In genomic region chrX:52574416-52575275, GRCh38 we compare ENCODE assay signal across 9 cellular contexts. TPM values are rescaled to one million over a fixed set of nuclear protein-coding genes. Genes with fewer than 3 reads are reported as not detected.
DNase-seq lines count a peak whose midpoint lies in the region; ATAC-seq, FAIRE-seq and TF ChIP-seq lines count a peak whose summit lies in the region.
"Had no signal": no experiment of that assay in that cellular context is flagged by ENCODE, and none has a peak within 500 bp of the region (broad histone marks: within the 10 kb centered on the region; RNA-seq: fewer than 3 reads in every experiment).

No MANE protein-coding gene starts in this region.

- DNase-seq in AG08395 (ENCODE audit: low spot score) (peak; percentile 56), GM03348 (ENCODE audit: low spot score) (peak; percentile 36), HuH-7 (ENCODE audit: low spot score) (peak; percentile 17), OCI-M1 (lab: John Stamatoyannopoulos, UW) (peak; percentile 59), cardiac fibroblast (ENCODE audit: low read depth in 2 of 2) (peak; percentile 71 to 74), HepG2 (ENCODE audit: low spot score) (peak; percentile 39), tibial artery (no peak)
- DNase-seq: left cardiac atrium had no signal

- no peaks in the 10 kb centered on the region for H3K79me2 ChIP-seq in HepG2 (ENCODE audit: insufficient read depth, low read length)

- no peaks in the 10 kb centered on the region for H3K27me3 ChIP-seq in HepG2 (ENCODE audit: control insufficient read depth in 1 of 2, insufficient read depth in 2 of 2, low read length in 2 of 2)
- H3K27me3 ChIP-seq in tibial artery, result no peaks in the 10 kb centered on the region

- TF ChIP-seq EP300 in HepG2 (IDR thresholded peaks at IDR 0.05; ENCODE audit: low read depth in 2 of 2, low read length in 2 of 2), result no peak
- TF ChIP-seq EP300 in HepG2 (CRISPR knock-in tag; IDR thresholded peaks at IDR 0.05; ENCODE audit: borderline replicate concordance), result no peak

- no peak overlapping the region for H3K9ac ChIP-seq in HepG2 (ENCODE audit: insufficient read depth, low read depth, low read length)

- 0 out of 2 replicates have a peak, but pooled peaks have one; percentile 15 for TF ChIP-seq RAD21 in HepG2 (CRISPR knock-in tag; IDR thresholded peaks at IDR 0.05)

- H3K4me1 ChIP-seq in HepG2 (ENCODE audit: insufficient read depth, low read length) (0 out of 2 replicates have a peak, but pooled peaks cover 6% of the 10 kb centered on the region), tibial artery (no peaks in the 10 kb centered on the region)

- peak; percentile 51 for TF ChIP-seq CTCF in cardiac fibroblast (IDR thresholded peaks at IDR 0.05; ENCODE audit: low read depth, low read length)
- peak; percentile 69 for TF ChIP-seq CTCF in HepG2 (CRISPR knock-in tag; IDR thresholded peaks at IDR 0.05)
- TF ChIP-seq CTCF in tibial artery (IDR thresholded peaks at IDR 0.05), result peak; percentile 30 to 31

- POLR2A ChIA-PET in HepG2 (lab: Yijun Ruan, JAX), result no interaction called here

- FAIRE-seq in HepG2 (lab: Jason Lieb, UNC), result peak; percentile 72

- no peak for TF ChIP-seq POLR2A in HepG2 (IDR thresholded peaks at IDR 0.05; ENCODE audit: insufficient read depth in 1 of 2, low read depth in 2 of 2, low read length in 2 of 2)

- CTCF ChIA-PET in HepG2 (lab: Yijun Ruan, JAX; ENCODE audit: low intra/inter-chr PET ratio, low total read pairs), result no interaction called here

- H3K36me3 ChIP-seq in HepG2 (replicated peaks in 1 of 2; ENCODE audit: control insufficient read depth in 1 of 2, insufficient read depth in 2 of 2, low read length in 2 of 2), result no peaks in the 10 kb centered on the region
- no peaks in the 10 kb centered on the region for H3K36me3 ChIP-seq in tibial artery

- ATAC-seq in HepG2, result peak; percentile 72; the same call in 2 of the 3 replicates
- no peak for ATAC-seq in HG03097 (IDR thresholded peaks at IDR 0.05; ENCODE audit: low FRiP score, unreplicated experiment)

- WGBS in HepG2 (ENCODE audit: low lambda C conversion rate), result 4% methylated on average over 5 of the region's 15 CpGs

- intact Hi-C loops in HepG2 (cut with micrococcal nuclease; ENCODE audit: unreplicated experiment) (no loop called here), tibial artery (cut with DNase I; ENCODE audit: low total_unique reads) (no loop called here)

- H3K4me3 ChIP-seq in cardiac fibroblast (replicated peaks in 1 of 2; ENCODE audit: low read depth in 2 of 2, low read length in 2 of 2) (peak overlapping the region in 1 of 2 donors; percentile 21), HepG2 (replicated peaks in 1 of 3; ENCODE audit: insufficient read depth in 1 of 3, low read depth in 2 of 3, low read length in 3 of 3) (no peak overlapping the region), tibial artery (no peak overlapping the region)

- in situ Hi-C loops in HepG2 (cut with HindIII; ENCODE audit: extremely low pct_ligation_motif_present, low pct_unique_long_range_greater_than_20kb), result no loop called here

- no peaks in the 10 kb centered on the region for H3K9me3 ChIP-seq in HepG2 (ENCODE audit: low read length)
- no peaks in the 10 kb centered on the region for H3K9me3 ChIP-seq in tibial artery

- no peaks in the 10 kb centered on the region for H4K20me1 ChIP-seq in HepG2 (ENCODE audit: insufficient read depth, low read length)

- no TSS peak for BruUV-seq in HepG2 (replicated peaks; lab: Mats Ljungman, UMichigan)

- no peak overlapping the region for H3K4me2 ChIP-seq in HepG2 (ENCODE audit: low read depth, low read length)

- no peak overlapping the region for H3K27ac ChIP-seq in HepG2 (ENCODE audit: extremely low read length, insufficient read depth, low read length)
- H3K27ac ChIP-seq in tibial artery, result no peak overlapping the region

- H2AFZ ChIP-seq in HepG2 (ENCODE audit: low read length), result no peak overlapping the region

TF ChIP-seq in HepG2, 621 proteins besides CTCF, POLR2A, EP300 and RAD21:
- peak; percentile 63 for TF ChIP-seq STAG1 (CRISPR knock-in tag; IDR thresholded peaks at IDR 0.05)
- no peak for TF ChIP-seq ZBTB8A (CRISPR knock-in tag; IDR thresholded peaks at IDR 0.05; ENCODE audit: borderline replicate concordance, low read depth)

RNA-seq across cellular contexts. Expression of gene XAGE1B, which starts 57.8 kb away (rescaled TPM):
- not detected in 2 replicates for total RNA-seq in HepG2 (2016; rRNA removed; fragmentation: Illumina TruSeq; extraction: Trizol)
- not detected in 2 replicates for total RNA-seq in HepG2 (2016; cell fraction: cytosol; rRNA removed; fragmentation: Illumina TruSeq; extraction: Trizol; ENCODE audit: low read depth)
- not detected in 2 replicates for total RNA-seq in HepG2 (2016; cell fraction: insoluble cytoplasmic fraction; rRNA removed; fragmentation: Illumina TruSeq; extraction: Trizol)
- not detected in 2 replicates for total RNA-seq in HepG2 (2016; cell fraction: membrane; rRNA removed; fragmentation: Illumina TruSeq; extraction: Trizol)
- not detected in 2 replicates for total RNA-seq in HepG2 (2016; cell fraction: nucleus; rRNA removed; fragmentation: Illumina TruSeq; extraction: Trizol)
- not detected in 2 replicates for polyA plus RNA-seq in HepG2 (2011; rRNA removed)
- polyA plus RNA-seq in HepG2 (2011; cell fraction: cytosol; rRNA removed), result not detected in 2 replicates
- not detected in 2 replicates for polyA plus RNA-seq in HepG2 (2011; cell fraction: nucleus; rRNA removed)
- polyA plus RNA-seq in HepG2 (2012), result not detected in 2 replicates
- not detected in 2 replicates for polyA plus RNA-seq in HepG2 (2016; cell fraction: cytosol; fragmentation: Illumina TruSeq; extraction: Trizol; ENCODE audit: low read depth)
- polyA plus RNA-seq in HepG2 (2016; cell fraction: insoluble cytoplasmic fraction; fragmentation: Illumina TruSeq; extraction: Trizol; ENCODE audit: low read depth), result not detected in 2 replicates
- polyA plus RNA-seq in HepG2 (2016; cell fraction: membrane; fragmentation: Illumina TruSeq; extraction: Trizol; ENCODE audit: low read depth), result not detected in 2 replicates
- not detected in 2 replicates for polyA plus RNA-seq in HepG2 (2016; cell fraction: nucleus; fragmentation: Illumina TruSeq; extraction: Trizol; ENCODE audit: insufficient read depth, low read depth)
- not detected in 2 replicates for polyA minus RNA-seq in HepG2 (2011; rRNA and poly(A)+ RNA removed; ENCODE audit: low replicate concordance)
- polyA minus RNA-seq in HepG2 (2011; cell fraction: cytosol; rRNA and poly(A)+ RNA removed), result not detected in 2 replicates
- polyA minus RNA-seq in HepG2 (2011; cell fraction: nucleus; rRNA and poly(A)+ RNA removed), result not detected in 2 replicates
- total RNA-seq: left cardiac atrium had no signal

Comparison
In these comparisons a context has a peak if more than half of its experiments do, and no peak if none do; other contexts are left out.
1. DNase-seq: peak in AG08395 (single experiment), GM03348 (single experiment), HuH-7 (single experiment), OCI-M1 (single experiment), cardiac fibroblast (2 of 2) and HepG2 (single experiment); none in tibial artery (0 of 2).
2. Peak in every context shown above with its lines, with median percentiles within 50 percentile points of each other: CTCF ChIP-seq.